In the genomic region with DNA sequence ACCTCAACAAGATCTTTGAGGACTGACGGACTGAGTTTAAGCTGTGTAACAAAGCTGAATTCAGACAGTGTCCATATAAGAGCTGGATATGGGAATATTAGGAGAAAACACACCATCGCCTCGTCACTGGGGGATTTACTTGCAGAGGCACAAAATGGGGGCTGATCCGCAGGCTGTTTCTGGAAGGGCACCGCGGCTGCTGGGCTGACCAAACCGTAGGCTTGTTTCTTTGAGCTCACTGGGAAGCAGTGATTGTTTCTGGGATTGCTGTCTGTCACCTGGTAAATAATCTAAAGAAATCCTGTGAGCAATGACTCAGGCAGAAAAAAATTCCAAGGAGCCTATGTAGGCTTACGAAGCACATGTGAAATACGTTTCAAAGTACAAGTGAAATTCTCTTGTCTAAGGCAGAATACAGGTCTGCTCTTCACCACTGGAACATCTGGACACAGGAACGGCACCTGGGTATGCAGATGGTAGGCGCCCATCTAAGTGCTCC, we compare ENCODE assay signal across 21 cellular contexts.
DNase-seq lines count a peak whose midpoint lies in the region; ATAC-seq and TF ChIP-seq lines count a peak whose summit lies in the region.
"Had no signal": no experiment of that assay in that cellular context is flagged by ENCODE, and none has a peak within 500 bp of the region (broad histone marks: within the 10 kb centered on the region; RNA-seq: fewer than 3 reads in every experiment).

No MANE protein-coding gene starts in this region.

- H3K9me3 ChIP-seq in WERI-Rb-1 (ENCODE audit: severe bottlenecking) = no peaks in the 10 kb centered on the region
- H3K9me3 ChIP-seq: A549, SJCRH30 had no signal

- no peak overlapping the region for H3K4me3 ChIP-seq in WERI-Rb-1 (ENCODE audit: low read depth, low read length)
- H3K4me3 ChIP-seq: A549; BLaER1 treated with 17β-estradiol and CSF1 and Interleukin-3, amounts not matched to agents 10 nM and 100 nM; SJCRH30 had no signal

- H3K36me3 ChIP-seq in WERI-Rb-1 = no peaks in the 10 kb centered on the region
- H3K36me3 ChIP-seq: SJCRH30 had no signal

- peak overlapping the region; percentile 38 for H3K4me3 Mint-ChIP-seq in endothelial cell (ENCODE audit: unreplicated experiment)
- H3K4me3 Mint-ChIP-seq: CD4-positive, alpha-beta T cell had no signal

- TF ChIP-seq CTCF in endothelial cell (IDR thresholded peaks at IDR 0.05; ENCODE audit: unreplicated experiment) = no peak
- no peak for TF ChIP-seq CTCF in WERI-Rb-1 (IDR thresholded peaks at IDR 0.05; ENCODE audit: low read depth, low read length)

- ATAC-seq in Right ventricle myocardium inferior = no peak
- ATAC-seq: A549, HCT116 had no signal

- H3K4me1 Mint-ChIP-seq in endothelial cell (ENCODE audit: unreplicated experiment) = peaks cover 3% of the 10 kb centered on the region

- H3K27ac Mint-ChIP-seq in endothelial cell (ENCODE audit: unreplicated experiment) = no peak overlapping the region
- H3K27ac Mint-ChIP-seq: CD4-positive, alpha-beta T cell had no signal

- H3K27me3 ChIP-seq in WERI-Rb-1 (ENCODE audit: insufficient read depth, low read depth, severe bottlenecking) = no peaks in the 10 kb centered on the region

- DNase-seq in cardiac septum (ENCODE audit: low spot score) (peak; percentile 31), Right ventricle myocardium inferior (ENCODE audit: missing footprints) (no peak), endothelial cell (ENCODE audit: low spot score) (no peak), kidney tubule cell (ENCODE audit: low spot score) (peak; percentile 33), NCI-H1436 treated with DMSO at 0.1 percent for 48 hours (lab: John Stamatoyannopoulos, UW) (no peak), WERI-Rb-1 (no peak), substantia nigra (lab: John Stamatoyannopoulos, UW) (no peak)
- DNase-seq in activated CD4-positive, CD25-positive, alpha-beta regulatory T cell (lab: John Stamatoyannopoulos, UW) = no peak
- DNase-seq: AML-193; CD4-positive, alpha-beta T cell; Karpas-422; NCI-H1092 treated with DMSO at 0.1 percent for 48 hours; NCI-H1436; NCI-H187 treated with DMSO at 0.1 percent for 48 hours; NCI-H446; NCI-H524 treated with DMSO at 0.1 percent for 48 hours; NCI-H774; SJCRH30 had no signal

- intact Hi-C loops in cardiac septum (cut with DNase I) (no loop called here), Right ventricle myocardium inferior (cut with DNase I) (no loop called here)

- H3K27ac ChIP-seq in WERI-Rb-1 = no peak overlapping the region
- no peak overlapping the region for H3K27ac ChIP-seq in substantia nigra (ENCODE audit: low read depth, low read length, poor library complexity, severe bottlenecking)
- H3K27ac ChIP-seq: A549; BLaER1 treated with 17β-estradiol and CSF1 and Interleukin-3, amounts not matched to agents 10 nM and 100 nM; SJCRH30 had no signal

- H3K36me3 Mint-ChIP-seq in endothelial cell (ENCODE audit: low read depth, unreplicated experiment) = peaks cover 56% of the 10 kb centered on the region

- H3K9me3 Mint-ChIP-seq in endothelial cell (ENCODE audit: unreplicated experiment) = no peaks in the 10 kb centered on the region
- H3K9me3 Mint-ChIP-seq: CD4-positive, alpha-beta T cell had no signal

- H3K27me3 Mint-ChIP-seq in endothelial cell (ENCODE audit: unreplicated experiment) = peaks cover 7% of the 10 kb centered on the region
- H3K27me3 Mint-ChIP-seq: CD4-positive, alpha-beta T cell had no signal

Comparison
In these comparisons a context has a peak if more than half of its experiments do, and no peak if none do; other contexts are left out.
1. DNase-seq: peak in cardiac septum (single experiment) and kidney tubule cell (single experiment); none in Right ventricle myocardium inferior (single experiment), endothelial cell (single experiment), NCI-H1436 treated with DMSO at 0.1 percent for 48 hours (single experiment), WERI-Rb-1 (single experiment), substantia nigra (0 of 49) and activated CD4-positive, CD25-positive, alpha-beta regulatory T cell (0 of 4).